ENCODE assay signal across 8 cellular contexts in genomic region chr14:54509546-54510501, GRCh38. TPM values are rescaled to one million over a fixed set of nuclear protein-coding genes. Genes with fewer than 3 reads are reported as not detected.
DNase-seq lines count a peak whose midpoint lies in the region; ATAC-seq and TF ChIP-seq lines count a peak whose summit lies in the region.

CGRRF1 (plus strand) TSS chr14:54509906; CDS start chr14:54509960, 54 bp downstream.

- intact Hi-C loops in colonic mucosa (cut with DNase I) (no loop called here), left colon (cut with DNase I, micrococcal nuclease) (no loop called here)

- TF ChIP-seq CTCF in colonic mucosa (IDR thresholded peaks at IDR 0.05) = peak; percentile 81

- ATAC-seq in GM19324 (IDR thresholded peaks at IDR 0.05; ENCODE audit: low FRiP score, unreplicated experiment) (peak; percentile 99), HG03469 (IDR thresholded peaks at IDR 0.05; ENCODE audit: unreplicated experiment) (peak; percentile 95), left colon (peak; percentile 98)

- H3K27me3 ChIP-seq in colonic mucosa = no peaks in the 10 kb centered on the region

- H3K9me3 ChIP-seq in colonic mucosa = no peaks in the 10 kb centered on the region

- peak within 1 kb of the TSS; percentile 33 for H3K27ac ChIP-seq in colonic mucosa

- no peaks in the 10 kb centered on the region for H3K36me3 ChIP-seq in colonic mucosa

- peak within 1 kb of the TSS; percentile 94 for H3K4me3 ChIP-seq in colonic mucosa

- no peaks in the 10 kb centered on the region for H3K4me1 ChIP-seq in colonic mucosa

- peak; percentile 74 to 99 (median 97) for DNase-seq in C1 segment of cervical spinal cord (lab: John Stamatoyannopoulos, UW)
- peak; percentile 93 to 98 for DNase-seq in NCI-H526 (lab: John Stamatoyannopoulos, UW)
- peak; percentile 98 for DNase-seq in activated CD4-positive, alpha-beta T cell treated with anti-CD3 and anti-CD28 coated beads for 48 hours
- peak; percentile 99 for DNase-seq in colonic mucosa
- DNase-seq in left colon = peak; percentile 98 to 99
- peak; percentile 96 for DNase-seq in stimulated activated CD4-positive, alpha-beta T cell treated with anti-CD3 and anti-CD28 coated beads, Interleukin-1b, Interleukin-23, amount 100 ng/mL, for 48 hours

- H3K9ac ChIP-seq in colonic mucosa (ENCODE audit: low read depth in 2 of 2, low read length in 2 of 2) = peak within 1 kb of the TSS; percentile 95 to 98

RNA-seq across cellular contexts. Expression of gene CGRRF1, which starts in this region (rescaled TPM):
- 10 to 100 TPM; 13.2 to 21.3 TPM for total RNA-seq in colonic mucosa
- 10 to 100 TPM; 11.6 to 22.5 TPM for total RNA-seq in left colon

Comparison
In these comparisons a context has a peak if more than half of its experiments do, and no peak if none do; other contexts are left out.
1. Peak in every context shown above with its lines: DNase-seq, ATAC-seq, H3K4me3 ChIP-seq and H3K27ac ChIP-seq.